ENCODE assay signal across 1 cellular context in the genomic region with DNA sequence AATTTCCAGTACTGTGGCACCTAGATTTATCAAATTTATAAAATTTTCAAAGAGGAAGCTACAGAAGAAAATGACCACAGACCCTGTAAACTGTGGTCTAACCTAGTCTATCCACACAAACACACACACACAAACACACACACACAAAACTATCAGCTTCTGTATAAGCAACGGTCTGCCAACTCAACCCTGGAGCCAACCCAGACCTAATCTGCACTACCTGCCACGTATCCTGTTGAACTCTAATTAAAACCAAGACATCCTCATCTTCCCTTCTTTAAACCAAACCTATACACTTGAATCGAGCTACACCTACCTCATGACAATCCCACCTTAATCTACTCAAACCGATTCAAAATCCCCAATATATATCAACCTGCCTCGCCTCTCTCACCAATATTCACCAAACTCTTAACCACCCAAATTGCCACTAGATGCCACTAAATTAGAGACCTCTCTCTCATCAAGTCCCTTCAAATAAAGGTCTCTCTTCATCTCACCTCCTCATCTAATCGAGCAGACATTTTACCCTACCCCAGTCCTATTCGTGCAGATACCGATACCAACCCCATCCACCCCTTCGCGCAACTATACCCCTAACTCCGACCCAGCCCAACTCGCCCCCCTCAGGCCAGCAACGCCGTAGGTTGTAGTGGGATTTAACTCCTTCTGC.
TF ChIP-seq lines count a peak whose summit lies in the region.

No MANE protein-coding gene starts in this region.

TF ChIP-seq in HepG2, 621 proteins besides CTCF, POLR2A, EP300 and RAD21 (continued from another document and continues in another):
- TF ChIP-seq HNRNPK (IDR thresholded peaks at IDR 0.05; ENCODE audit: low read depth, low read length, poor library complexity, severe bottlenecking) (no peak), LCORL (IDR thresholded peaks at IDR 0.05) (no peak; the same call in none of the 2 replicates), LCORL (CRISPR knock-in tag; IDR thresholded peaks at IDR 0.05) (no peak), SRSF9 (IDR thresholded peaks at IDR 0.05; ENCODE audit: borderline replicate concordance, insufficient read depth, low read depth, low read length, poor library complexity, severe bottlenecking) (no peak), PAX8 (CRISPR knock-in tag; IDR thresholded peaks at IDR 0.05; ENCODE audit: borderline replicate concordance) (no peak), ZSCAN25 (CRISPR knock-in tag; IDR thresholded peaks at IDR 0.05) (no peak), ZNF468 (CRISPR knock-in tag; IDR thresholded peaks at IDR 0.05) (no peak), MIXL1 (CRISPR knock-in tag; IDR thresholded peaks at IDR 0.05) (no peak), REL (CRISPR knock-in tag; conservative IDR thresholded peaks at IDR 0.05) (no peak), CBX2 (IDR thresholded peaks at IDR 0.05; ENCODE audit: low read depth, low read length) (no peak), CBX2 (CRISPR knock-in tag; IDR thresholded peaks at IDR 0.05; ENCODE audit: low read depth) (no peak), FOXC1 (CRISPR knock-in tag; IDR thresholded peaks at IDR 0.05; ENCODE audit: borderline replicate concordance) (no peak), ZNF674 (CRISPR knock-in tag; IDR thresholded peaks at IDR 0.05; ENCODE audit: low read depth) (no peak), SMARCC2 (IDR thresholded peaks at IDR 0.05) (no peak), TBX3 (IDR thresholded peaks at IDR 0.05; ENCODE audit: borderline replicate concordance) (no peak), ZNF224 (CRISPR knock-in tag; IDR thresholded peaks at IDR 0.05) (no peak), ZNF644 (CRISPR knock-in tag; IDR thresholded peaks at IDR 0.05; ENCODE audit: low read depth) (no peak), SNRNP70 (IDR thresholded peaks at IDR 0.05; ENCODE audit: low read depth, low read length) (no peak), ELF3 (CRISPR knock-in tag; IDR thresholded peaks at IDR 0.05) (no peak), SAFB2 (CRISPR knock-in tag; IDR thresholded peaks at IDR 0.05; ENCODE audit: borderline replicate concordance, low read depth) (no peak), NFYB (CRISPR knock-in tag; IDR thresholded peaks at IDR 0.05) (no peak; the same call in 1 of the 2 replicates), ZNF678 (CRISPR knock-in tag; IDR thresholded peaks at IDR 0.05) (no peak), CHCHD3 (CRISPR knock-in tag; IDR thresholded peaks at IDR 0.05) (no peak), ZNF292 (CRISPR knock-in tag; IDR thresholded peaks at IDR 0.05; ENCODE audit: borderline replicate concordance, low read depth) (no peak), MXD4 (CRISPR knock-in tag; IDR thresholded peaks at IDR 0.05) (no peak), KLF11 (CRISPR knock-in tag; IDR thresholded peaks at IDR 0.05) (no peak), NR2C2 (CRISPR knock-in tag; IDR thresholded peaks at IDR 0.05; ENCODE audit: borderline replicate concordance) (no peak), MED1 (CRISPR knock-in tag; IDR thresholded peaks at IDR 0.05) (peak; percentile 17; the same call in 1 of the 2 replicates), CHD4 (IDR thresholded peaks at IDR 0.05; ENCODE audit: borderline replicate concordance, low read length) (no peak), SMC3 (IDR thresholded peaks at IDR 0.05; ENCODE audit: low read length) (no peak), ZMYM3 (CRISPR knock-in tag; IDR thresholded peaks at IDR 0.05) (no peak), ZNF569 (CRISPR knock-in tag; IDR thresholded peaks at IDR 0.05; ENCODE audit: borderline replicate concordance) (no peak), RBM39 (IDR thresholded peaks at IDR 0.05; ENCODE audit: low read depth, low read length, poor library complexity, severe bottlenecking) (no peak), SRSF1 (optimal IDR thresholded peaks at IDR 0.05; ENCODE audit: low read depth, low read length) (no peak), RCOR2 (CRISPR knock-in tag; IDR thresholded peaks at IDR 0.05) (no peak; the same call in 1 of the 2 replicates), TBL1XR1 (IDR thresholded peaks at IDR 0.05; ENCODE audit: borderline replicate concordance, low read length, partially characterized antibody) (no peak), ZNF652 (CRISPR knock-in tag; IDR thresholded peaks at IDR 0.05; ENCODE audit: borderline replicate concordance, low read depth) (peak; percentile 94), ZNF776 (CRISPR knock-in tag; IDR thresholded peaks at IDR 0.05) (no peak), NPAS2 (CRISPR knock-in tag; IDR thresholded peaks at IDR 0.05; ENCODE audit: borderline replicate concordance) (no peak), PCBP2 (optimal IDR thresholded peaks at IDR 0.05; ENCODE audit: low read depth, low read length, poor library complexity, severe bottlenecking) (peak; percentile 80), ZFYVE20 (CRISPR knock-in tag; IDR thresholded peaks at IDR 0.05; ENCODE audit: borderline replicate concordance, low read depth) (no peak), NCOR1 (IDR thresholded peaks at IDR 0.05; ENCODE audit: borderline replicate concordance, low read length) (no peak), SIN3B (IDR thresholded peaks at IDR 0.05; ENCODE audit: low read length) (no peak)
- TF ChIP-seq, protein P1, sequence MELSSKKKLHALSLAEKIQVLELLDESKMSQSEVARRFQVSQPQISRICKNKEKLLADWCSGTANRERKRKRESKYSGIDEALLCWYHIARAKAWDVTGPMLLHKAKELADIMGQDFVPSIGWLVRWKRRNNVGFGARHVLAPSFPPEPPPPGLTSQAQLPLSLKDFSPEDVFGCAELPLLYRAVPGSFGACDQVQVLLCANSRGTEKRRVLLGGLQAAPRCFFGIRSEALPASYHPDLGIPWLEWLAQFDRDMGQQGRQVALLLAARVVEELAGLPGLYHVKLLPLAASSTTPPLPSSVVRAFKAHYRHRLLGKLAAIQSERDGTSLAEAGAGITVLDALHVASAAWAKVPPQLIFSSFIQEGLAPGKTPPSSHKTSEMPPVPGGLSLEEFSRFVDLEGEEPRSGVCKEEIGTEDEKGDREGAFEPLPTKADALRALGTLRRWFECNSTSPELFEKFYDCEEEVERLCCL (CRISPR knock-in tag; IDR thresholded peaks at IDR 0.05; ENCODE audit: borderline replicate concordance): no peak
- TF ChIP-seq, protein P2, sequence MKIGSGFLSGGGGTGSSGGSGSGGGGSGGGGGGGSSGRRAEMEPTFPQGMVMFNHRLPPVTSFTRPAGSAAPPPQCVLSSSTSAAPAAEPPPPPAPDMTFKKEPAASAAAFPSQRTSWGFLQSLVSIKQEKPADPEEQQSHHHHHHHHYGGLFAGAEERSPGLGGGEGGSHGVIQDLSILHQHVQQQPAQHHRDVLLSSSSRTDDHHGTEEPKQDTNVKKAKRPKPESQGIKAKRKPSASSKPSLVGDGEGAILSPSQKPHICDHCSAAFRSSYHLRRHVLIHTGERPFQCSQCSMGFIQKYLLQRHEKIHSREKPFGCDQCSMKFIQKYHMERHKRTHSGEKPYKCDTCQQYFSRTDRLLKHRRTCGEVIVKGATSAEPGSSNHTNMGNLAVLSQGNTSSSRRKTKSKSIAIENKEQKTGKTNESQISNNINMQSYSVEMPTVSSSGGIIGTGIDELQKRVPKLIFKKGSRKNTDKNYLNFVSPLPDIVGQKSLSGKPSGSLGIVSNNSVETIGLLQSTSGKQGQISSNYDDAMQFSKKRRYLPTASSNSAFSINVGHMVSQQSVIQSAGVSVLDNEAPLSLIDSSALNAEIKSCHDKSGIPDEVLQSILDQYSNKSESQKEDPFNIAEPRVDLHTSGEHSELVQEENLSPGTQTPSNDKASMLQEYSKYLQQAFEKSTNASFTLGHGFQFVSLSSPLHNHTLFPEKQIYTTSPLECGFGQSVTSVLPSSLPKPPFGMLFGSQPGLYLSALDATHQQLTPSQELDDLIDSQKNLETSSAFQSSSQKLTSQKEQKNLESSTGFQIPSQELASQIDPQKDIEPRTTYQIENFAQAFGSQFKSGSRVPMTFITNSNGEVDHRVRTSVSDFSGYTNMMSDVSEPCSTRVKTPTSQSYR (CRISPR knock-in tag; IDR thresholded peaks at IDR 0.05; ENCODE audit: borderline replicate concordance): no peak
- TF ChIP-seq, protein P3, sequence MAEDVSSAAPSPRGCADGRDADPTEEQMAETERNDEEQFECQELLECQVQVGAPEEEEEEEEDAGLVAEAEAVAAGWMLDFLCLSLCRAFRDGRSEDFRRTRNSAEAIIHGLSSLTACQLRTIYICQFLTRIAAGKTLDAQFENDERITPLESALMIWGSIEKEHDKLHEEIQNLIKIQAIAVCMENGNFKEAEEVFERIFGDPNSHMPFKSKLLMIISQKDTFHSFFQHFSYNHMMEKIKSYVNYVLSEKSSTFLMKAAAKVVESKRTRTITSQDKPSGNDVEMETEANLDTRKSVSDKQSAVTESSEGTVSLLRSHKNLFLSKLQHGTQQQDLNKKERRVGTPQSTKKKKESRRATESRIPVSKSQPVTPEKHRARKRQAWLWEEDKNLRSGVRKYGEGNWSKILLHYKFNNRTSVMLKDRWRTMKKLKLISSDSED (CRISPR knock-in tag; IDR thresholded peaks at IDR 0.05): no peak
- TF ChIP-seq, protein P4, sequence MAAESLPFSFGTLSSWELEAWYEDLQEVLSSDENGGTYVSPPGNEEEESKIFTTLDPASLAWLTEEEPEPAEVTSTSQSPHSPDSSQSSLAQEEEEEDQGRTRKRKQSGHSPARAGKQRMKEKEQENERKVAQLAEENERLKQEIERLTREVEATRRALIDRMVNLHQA (CRISPR knock-in tag; IDR thresholded peaks at IDR 0.05): no peak
- TF ChIP-seq, protein P5, sequence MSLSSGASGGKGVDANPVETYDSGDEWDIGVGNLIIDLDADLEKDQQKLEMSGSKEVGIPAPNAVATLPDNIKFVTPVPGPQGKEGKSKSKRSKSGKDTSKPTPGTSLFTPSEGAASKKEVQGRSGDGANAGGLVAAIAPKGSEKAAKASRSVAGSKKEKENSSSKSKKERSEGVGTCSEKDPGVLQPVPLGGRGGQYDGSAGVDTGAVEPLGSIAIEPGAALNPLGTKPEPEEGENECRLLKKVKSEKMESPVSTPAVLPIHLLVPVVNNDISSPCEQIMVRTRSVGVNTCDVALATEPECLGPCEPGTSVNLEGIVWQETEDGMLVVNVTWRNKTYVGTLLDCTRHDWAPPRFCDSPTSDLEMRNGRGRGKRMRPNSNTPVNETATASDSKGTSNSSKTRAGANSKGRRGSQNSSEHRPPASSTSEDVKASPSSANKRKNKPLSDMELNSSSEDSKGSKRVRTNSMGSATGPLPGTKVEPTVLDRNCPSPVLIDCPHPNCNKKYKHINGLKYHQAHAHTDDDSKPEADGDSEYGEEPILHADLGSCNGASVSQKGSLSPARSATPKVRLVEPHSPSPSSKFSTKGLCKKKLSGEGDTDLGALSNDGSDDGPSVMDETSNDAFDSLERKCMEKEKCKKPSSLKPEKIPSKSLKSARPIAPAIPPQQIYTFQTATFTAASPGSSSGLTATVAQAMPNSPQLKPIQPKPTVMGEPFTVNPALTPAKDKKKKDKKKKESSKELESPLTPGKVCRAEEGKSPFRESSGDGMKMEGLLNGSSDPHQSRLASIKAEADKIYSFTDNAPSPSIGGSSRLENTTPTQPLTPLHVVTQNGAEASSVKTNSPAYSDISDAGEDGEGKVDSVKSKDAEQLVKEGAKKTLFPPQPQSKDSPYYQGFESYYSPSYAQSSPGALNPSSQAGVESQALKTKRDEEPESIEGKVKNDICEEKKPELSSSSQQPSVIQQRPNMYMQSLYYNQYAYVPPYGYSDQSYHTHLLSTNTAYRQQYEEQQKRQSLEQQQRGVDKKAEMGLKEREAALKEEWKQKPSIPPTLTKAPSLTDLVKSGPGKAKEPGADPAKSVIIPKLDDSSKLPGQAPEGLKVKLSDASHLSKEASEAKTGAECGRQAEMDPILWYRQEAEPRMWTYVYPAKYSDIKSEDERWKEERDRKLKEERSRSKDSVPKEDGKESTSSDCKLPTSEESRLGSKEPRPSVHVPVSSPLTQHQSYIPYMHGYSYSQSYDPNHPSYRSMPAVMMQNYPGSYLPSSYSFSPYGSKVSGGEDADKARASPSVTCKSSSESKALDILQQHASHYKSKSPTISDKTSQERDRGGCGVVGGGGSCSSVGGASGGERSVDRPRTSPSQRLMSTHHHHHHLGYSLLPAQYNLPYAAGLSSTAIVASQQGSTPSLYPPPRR (CRISPR knock-in tag; IDR thresholded peaks at IDR 0.05; ENCODE audit: borderline replicate concordance): no peak
- TF ChIP-seq, protein P6, sequence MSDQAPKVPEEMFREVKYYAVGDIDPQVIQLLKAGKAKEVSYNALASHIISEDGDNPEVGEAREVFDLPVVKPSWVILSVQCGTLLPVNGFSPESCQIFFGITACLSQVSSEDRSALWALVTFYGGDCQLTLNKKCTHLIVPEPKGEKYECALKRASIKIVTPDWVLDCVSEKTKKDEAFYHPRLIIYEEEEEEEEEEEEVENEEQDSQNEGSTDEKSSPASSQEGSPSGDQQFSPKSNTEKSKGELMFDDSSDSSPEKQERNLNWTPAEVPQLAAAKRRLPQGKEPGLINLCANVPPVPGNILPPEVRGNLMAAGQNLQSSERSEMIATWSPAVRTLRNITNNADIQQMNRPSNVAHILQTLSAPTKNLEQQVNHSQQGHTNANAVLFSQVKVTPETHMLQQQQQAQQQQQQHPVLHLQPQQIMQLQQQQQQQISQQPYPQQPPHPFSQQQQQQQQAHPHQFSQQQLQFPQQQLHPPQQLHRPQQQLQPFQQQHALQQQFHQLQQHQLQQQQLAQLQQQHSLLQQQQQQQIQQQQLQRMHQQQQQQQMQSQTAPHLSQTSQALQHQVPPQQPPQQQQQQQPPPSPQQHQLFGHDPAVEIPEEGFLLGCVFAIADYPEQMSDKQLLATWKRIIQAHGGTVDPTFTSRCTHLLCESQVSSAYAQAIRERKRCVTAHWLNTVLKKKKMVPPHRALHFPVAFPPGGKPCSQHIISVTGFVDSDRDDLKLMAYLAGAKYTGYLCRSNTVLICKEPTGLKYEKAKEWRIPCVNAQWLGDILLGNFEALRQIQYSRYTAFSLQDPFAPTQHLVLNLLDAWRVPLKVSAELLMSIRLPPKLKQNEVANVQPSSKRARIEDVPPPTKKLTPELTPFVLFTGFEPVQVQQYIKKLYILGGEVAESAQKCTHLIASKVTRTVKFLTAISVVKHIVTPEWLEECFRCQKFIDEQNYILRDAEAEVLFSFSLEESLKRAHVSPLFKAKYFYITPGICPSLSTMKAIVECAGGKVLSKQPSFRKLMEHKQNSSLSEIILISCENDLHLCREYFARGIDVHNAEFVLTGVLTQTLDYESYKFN (CRISPR knock-in tag; conservative IDR thresholded peaks at IDR 0.05): no peak
- TF ChIP-seq, protein P7, sequence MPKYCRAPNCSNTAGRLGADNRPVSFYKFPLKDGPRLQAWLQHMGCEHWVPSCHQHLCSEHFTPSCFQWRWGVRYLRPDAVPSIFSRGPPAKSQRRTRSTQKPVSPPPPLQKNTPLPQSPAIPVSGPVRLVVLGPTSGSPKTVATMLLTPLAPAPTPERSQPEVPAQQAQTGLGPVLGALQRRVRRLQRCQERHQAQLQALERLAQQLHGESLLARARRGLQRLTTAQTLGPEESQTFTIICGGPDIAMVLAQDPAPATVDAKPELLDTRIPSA (CRISPR knock-in tag; IDR thresholded peaks at IDR 0.05; ENCODE audit: borderline replicate concordance): 0 out of 2 replicates have a peak, but pooled peaks have one; percentile 9
- TF ChIP-seq, protein P8, sequence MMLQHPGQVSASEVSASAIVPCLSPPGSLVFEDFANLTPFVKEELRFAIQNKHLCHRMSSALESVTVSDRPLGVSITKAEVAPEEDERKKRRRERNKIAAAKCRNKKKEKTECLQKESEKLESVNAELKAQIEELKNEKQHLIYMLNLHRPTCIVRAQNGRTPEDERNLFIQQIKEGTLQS (CRISPR knock-in tag; IDR thresholded peaks at IDR 0.05): no peak
- TF ChIP-seq, protein P9, sequence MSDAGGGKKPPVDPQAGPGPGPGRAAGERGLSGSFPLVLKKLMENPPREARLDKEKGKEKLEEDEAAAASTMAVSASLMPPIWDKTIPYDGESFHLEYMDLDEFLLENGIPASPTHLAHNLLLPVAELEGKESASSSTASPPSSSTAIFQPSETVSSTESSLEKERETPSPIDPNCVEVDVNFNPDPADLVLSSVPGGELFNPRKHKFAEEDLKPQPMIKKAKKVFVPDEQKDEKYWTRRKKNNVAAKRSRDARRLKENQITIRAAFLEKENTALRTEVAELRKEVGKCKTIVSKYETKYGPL (CRISPR knock-in tag; IDR thresholded peaks at IDR 0.05): no peak
